1 cellular context compared by ENCODE assay signal in genomic region chr19:42254850-42255765, GRCh38.
TF ChIP-seq lines count a peak whose summit lies in the region.

Gene ERF, minus strand, starts transcription at chr19:42255128. Its CDS starts 129 bp downstream, at chr19:42254999.

TF ChIP-seq in HepG2, 621 proteins besides CTCF, POLR2A, EP300 and RAD21 (continued from another document and continues in another):
- TF ChIP-seq NFAT5 (CRISPR knock-in tag; IDR thresholded peaks at IDR 0.05) (no peak), FIP1L1 (IDR thresholded peaks at IDR 0.05; ENCODE audit: borderline replicate concordance, insufficient read depth, low read depth, low read length) (no peak), TAF15 (IDR thresholded peaks at IDR 0.05; ENCODE audit: low read depth, low read length, poor library complexity, severe bottlenecking) (no peak), E2F5 (CRISPR knock-in tag; conservative IDR thresholded peaks at IDR 0.05) (no peak), FOXA3 (CRISPR knock-in tag; IDR thresholded peaks at IDR 0.05) (no peak), ZNF644 (CRISPR knock-in tag; IDR thresholded peaks at IDR 0.05; ENCODE audit: low read depth) (no peak), AGO1 (IDR thresholded peaks at IDR 0.05; ENCODE audit: low read depth, low read length, poor library complexity, severe bottlenecking) (no peak), ZMAT5 (CRISPR knock-in tag; IDR thresholded peaks at IDR 0.05; ENCODE audit: borderline replicate concordance, low read depth) (no peak), EED (CRISPR knock-in tag; IDR thresholded peaks at IDR 0.05) (no peak), ZSCAN29 (CRISPR knock-in tag; conservative IDR thresholded peaks at IDR 0.05) (no peak), ZNF367 (CRISPR knock-in tag; IDR thresholded peaks at IDR 0.05; ENCODE audit: borderline replicate concordance) (no peak), TEAD2 (CRISPR knock-in tag; IDR thresholded peaks at IDR 0.05) (no peak), ARNTL (CRISPR knock-in tag; IDR thresholded peaks at IDR 0.05) (no peak; the same call in 1 of the 2 replicates), ZNF280B (CRISPR knock-in tag; IDR thresholded peaks at IDR 0.05; ENCODE audit: borderline replicate concordance) (no peak), EZH2 (conservative IDR thresholded peaks at IDR 0.05; ENCODE audit: low read depth, low read length) (no peak), PLSCR1 (CRISPR knock-in tag; IDR thresholded peaks at IDR 0.05; ENCODE audit: borderline replicate concordance) (no peak), SP4 (CRISPR knock-in tag; IDR thresholded peaks at IDR 0.05) (peak; percentile 61; the same call in 1 of the 2 replicates), GFI1 (CRISPR knock-in tag; IDR thresholded peaks at IDR 0.05; ENCODE audit: borderline replicate concordance) (no peak), ZNF33B (CRISPR knock-in tag; IDR thresholded peaks at IDR 0.05) (no peak; the same call in 1 of the 2 replicates), ZNF510 (CRISPR knock-in tag; IDR thresholded peaks at IDR 0.05; ENCODE audit: low read depth) (no peak), TBX3 (IDR thresholded peaks at IDR 0.05; ENCODE audit: borderline replicate concordance) (no peak), SMYD3 (CRISPR knock-in tag; IDR thresholded peaks at IDR 0.05) (no peak), REST (IDR thresholded peaks at IDR 0.05; ENCODE audit: borderline replicate concordance in 1 of 2, low read depth in 1 of 2, low read length in 2 of 2) (no peak), POLR2AphosphoS2 (IDR thresholded peaks at IDR 0.05; ENCODE audit: low read depth, low read length) (no peak), GMEB2 (CRISPR knock-in tag; IDR thresholded peaks at IDR 0.05; ENCODE audit: low read depth) (no peak), SRSF9 (IDR thresholded peaks at IDR 0.05; ENCODE audit: borderline replicate concordance, insufficient read depth, low read depth, low read length, poor library complexity, severe bottlenecking) (no peak), PHB2 (IDR thresholded peaks at IDR 0.05; ENCODE audit: partially characterized antibody) (no peak), SAP130 (CRISPR knock-in tag; IDR thresholded peaks at IDR 0.05; ENCODE audit: low read depth) (peak; percentile 90), ETS1 (CRISPR knock-in tag; IDR thresholded peaks at IDR 0.05) (no peak), PCBP1 (IDR thresholded peaks at IDR 0.05; ENCODE audit: borderline replicate concordance, low read depth, low read length) (0 out of 2 replicates have a peak, but pooled peaks have one; percentile 3), ZMYM4 (CRISPR knock-in tag; IDR thresholded peaks at IDR 0.05) (0 out of 2 replicates have a peak, but pooled peaks have one; percentile 46), ATF7 (IDR thresholded peaks at IDR 0.05) (no peak), ATF7 (CRISPR knock-in tag; IDR thresholded peaks at IDR 0.05) (no peak), RARA (CRISPR knock-in tag; IDR thresholded peaks at IDR 0.05) (no peak), HHEX (CRISPR knock-in tag; IDR thresholded peaks at IDR 0.05) (no peak), ZNF549 (CRISPR knock-in tag; IDR thresholded peaks at IDR 0.05) (no peak), NFKB2 (CRISPR knock-in tag; IDR thresholded peaks at IDR 0.05; ENCODE audit: borderline replicate concordance) (no peak), HBP1 (CRISPR knock-in tag; IDR thresholded peaks at IDR 0.05; ENCODE audit: low read depth) (no peak), IRF2 (CRISPR knock-in tag; IDR thresholded peaks at IDR 0.05) (no peak; the same call in 1 of the 2 replicates), MYPOP (CRISPR knock-in tag; IDR thresholded peaks at IDR 0.05) (no peak), ZNF276 (CRISPR knock-in tag; IDR thresholded peaks at IDR 0.05; ENCODE audit: low read depth) (peak; percentile 64; the same call in 1 of the 2 replicates), ZSCAN9 (CRISPR knock-in tag; IDR thresholded peaks at IDR 0.05; ENCODE audit: borderline replicate concordance) (no peak), ZNF354B (CRISPR knock-in tag; IDR thresholded peaks at IDR 0.05) (no peak), ZNF768 (CRISPR knock-in tag; IDR thresholded peaks at IDR 0.05) (no peak)
